Comparison of ENCODE assay signal across 9 cellular contexts in the genomic region with DNA sequence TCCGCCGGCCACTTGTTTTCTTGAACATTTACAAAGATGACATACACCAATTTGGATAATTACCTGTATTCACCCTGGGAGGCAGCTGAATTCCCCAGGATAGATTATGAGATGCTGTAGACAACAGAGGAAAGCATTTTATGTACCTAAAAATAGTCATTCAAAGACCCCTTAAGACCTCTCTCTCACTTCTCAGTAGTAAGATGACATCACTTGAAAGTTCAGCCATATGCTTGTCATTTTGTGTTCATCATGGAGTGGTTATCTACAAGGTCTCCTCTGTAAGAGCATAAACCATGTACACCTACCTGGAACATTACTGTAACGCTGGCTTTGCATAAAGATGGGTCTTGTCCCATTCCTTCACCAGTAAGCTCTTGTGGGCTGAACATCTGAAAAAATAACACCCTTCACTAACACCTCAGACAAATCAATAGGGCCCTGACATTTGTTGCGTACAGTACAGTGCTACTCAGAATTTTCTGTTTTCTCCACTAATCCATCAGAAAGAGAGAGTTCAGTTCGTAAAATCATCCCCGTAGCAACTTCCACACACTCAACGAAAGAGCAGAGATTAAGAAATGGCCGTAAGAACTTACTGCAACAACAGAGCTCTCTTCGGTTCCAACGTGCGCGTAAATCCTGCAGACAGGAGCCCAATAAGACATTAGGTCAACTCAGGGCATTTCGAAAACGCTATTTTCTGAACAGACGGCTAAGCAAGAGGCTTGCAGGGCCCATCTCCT. TPM values are rescaled to one million over a fixed set of nuclear protein-coding genes. Genes with fewer than 3 reads are reported as not detected.
DNase-seq lines count a peak whose midpoint lies in the region; ATAC-seq and TF ChIP-seq lines count a peak whose summit lies in the region.
"Had no signal": no experiment of that assay in that cellular context is flagged by ENCODE, and none has a peak within 500 bp of the region (broad histone marks: within the 10 kb centered on the region; RNA-seq: fewer than 3 reads in every experiment).

No MANE protein-coding gene starts in this region.

- H3K27me3 ChIP-seq in DOHH2 (ENCODE audit: control insufficient read depth, low read length) (no peaks in the 10 kb centered on the region; the same call in 1 of the 2 replicates), OCI-LY3 (ENCODE audit: low read depth, low read length) (no peaks in the 10 kb centered on the region), endodermal cell (ENCODE audit: control insufficient read depth, insufficient read depth, low read length, poor library complexity, severe bottlenecking) (no peaks in the 10 kb centered on the region), osteoblast (ENCODE audit: insufficient read depth, low read length) (no peaks in the 10 kb centered on the region)

- H3K4me1 Mint-ChIP-seq in endodermal cell = peaks cover 46% of the 10 kb centered on the region

- H4K20me1 ChIP-seq in DOHH2 (ENCODE audit: control insufficient read depth, insufficient read depth, low read depth, low read length) (peaks cover 25% of the 10 kb centered on the region), OCI-LY3 (ENCODE audit: insufficient read depth, low read length) (peaks cover 43% of the 10 kb centered on the region), osteoblast (ENCODE audit: insufficient read depth, low read length) (peaks cover 40% of the 10 kb centered on the region)

- peak overlapping the region; percentile 91 for H3K27ac ChIP-seq in DOHH2 (ENCODE audit: low read depth, low read length)
- peak overlapping the region; percentile 85 for H3K27ac ChIP-seq in OCI-LY3 (ENCODE audit: low read length)
- peak overlapping the region; percentile 82 for H3K27ac ChIP-seq in endodermal cell (ENCODE audit: low read depth, low read length)
- peak overlapping the region; percentile 74 for H3K27ac ChIP-seq in osteoblast (ENCODE audit: low read depth, low read length)

- H3K36me3 ChIP-seq in DOHH2 (ENCODE audit: control insufficient read depth, low read length) = peaks cover 76% of the 10 kb centered on the region
- peaks cover 52% of the 10 kb centered on the region for H3K36me3 ChIP-seq in OCI-LY3 (replicated peaks; ENCODE audit: low read depth, low read length)
- peaks cover 38% of the 10 kb centered on the region for H3K36me3 ChIP-seq in endodermal cell (ENCODE audit: control insufficient read depth, insufficient read depth, low read length)
- peaks cover 37% of the 10 kb centered on the region for H3K36me3 ChIP-seq in osteoblast (ENCODE audit: insufficient read depth, low read length)

- H3K9ac ChIP-seq in OCI-LY3 (ENCODE audit: low read length) (peak overlapping the region; percentile 100), endodermal cell (ENCODE audit: extremely low read depth, low read length, poor library complexity, severe bottlenecking) (peak overlapping the region; percentile 100)

- WGBS in endodermal cell (ENCODE audit: insufficient coverage in 1 of 2, insufficient read length in 1 of 2), 2 experiments = 0% methylated on average over 13 to 15 of the region's 15 CpGs

- H3K4me2 ChIP-seq in DOHH2 (ENCODE audit: low read length) (peak overlapping the region; percentile 92), OCI-LY3 (ENCODE audit: low read length) (peak overlapping the region; percentile 95), osteoblast (ENCODE audit: insufficient read depth, low read length) (peak overlapping the region; percentile 94)

- H3K27me3 Mint-ChIP-seq in endodermal cell (ENCODE audit: insufficient read depth) = no peaks in the 10 kb centered on the region

- peak overlapping the region; percentile 100 for H3K27ac Mint-ChIP-seq in endodermal cell

- no peak for DNase-seq in endodermal cell
- no peak for DNase-seq in osteoblast (ENCODE audit: insufficient read length, low spot score, missing footprints)
- DNase-seq in NCI-H2227 (lab: John Stamatoyannopoulos, UW; ENCODE audit: unreplicated experiment) = no peak
- DNase-seq in UCSD-AML1 (lab: John Stamatoyannopoulos, UW; ENCODE audit: unreplicated experiment) = no peak

- H3K4me3 ChIP-seq in DOHH2 (ENCODE audit: low read length) (peak overlapping the region; percentile 94), OCI-LY3 (ENCODE audit: low read length) (peak overlapping the region; percentile 93), endodermal cell (ENCODE audit: low read length) (peak overlapping the region; percentile 96), osteoblast (ENCODE audit: insufficient read depth, low read length) (peak overlapping the region; percentile 100)

- H3K79me2 ChIP-seq in DOHH2 (ENCODE audit: control insufficient read depth, low read length) = peaks cover 69% of the 10 kb centered on the region
- H3K79me2 ChIP-seq in OCI-LY3 (ENCODE audit: low read length) = peaks cover 71% of the 10 kb centered on the region
- peaks cover 36% of the 10 kb centered on the region for H3K79me2 ChIP-seq in osteoblast (ENCODE audit: insufficient read depth, low read length)

- H3K9me3 Mint-ChIP-seq in endodermal cell = no peaks in the 10 kb centered on the region

- H2AFZ ChIP-seq in OCI-LY3 (ENCODE audit: low read depth, low read length) (no peak overlapping the region), osteoblast (ENCODE audit: low read length) (peak overlapping the region; percentile 60)

- no peak for ATAC-seq in HG02870 (IDR thresholded peaks at IDR 0.05; ENCODE audit: unreplicated experiment)
- ATAC-seq in HG02884 (IDR thresholded peaks at IDR 0.05; ENCODE audit: unreplicated experiment) = no peak

- no peak for TF ChIP-seq CTCF in DOHH2 (IDR thresholded peaks at IDR 0.05; ENCODE audit: low read depth, low read length, poor library complexity, severe bottlenecking)
- TF ChIP-seq CTCF in OCI-LY3 (IDR thresholded peaks at IDR 0.05; ENCODE audit: low read depth, low read length) = no peak
- no peak for TF ChIP-seq CTCF in endodermal cell (conservative IDR thresholded peaks at IDR 0.05)
- TF ChIP-seq CTCF in osteoblast (IDR thresholded peaks at IDR 0.05; ENCODE audit: extremely low read depth, low read depth, low read length) = no peak

- peak overlapping the region; percentile 100 for H3K4me3 Mint-ChIP-seq in endodermal cell

- H3K9me3 ChIP-seq in DOHH2 (ENCODE audit: control insufficient read depth, insufficient read depth, low read length) = no peaks in the 10 kb centered on the region
- no peaks in the 10 kb centered on the region for H3K9me3 ChIP-seq in OCI-LY3 (ENCODE audit: insufficient read depth, low read length)
- no peaks in the 10 kb centered on the region for H3K9me3 ChIP-seq in endodermal cell (ENCODE audit: control insufficient read depth, low read length)
- H3K9me3 ChIP-seq in osteoblast (ENCODE audit: low read depth, low read length) = no peaks in the 10 kb centered on the region

- peaks cover 53% of the 10 kb centered on the region for H3K36me3 Mint-ChIP-seq in endodermal cell (ENCODE audit: low read depth)

- H3K4me1 ChIP-seq in DOHH2 (ENCODE audit: control insufficient read depth, low read length) (peaks cover 46% of the 10 kb centered on the region), OCI-LY3 (ENCODE audit: low read length) (peaks cover 39% of the 10 kb centered on the region), endodermal cell (ENCODE audit: control insufficient read depth, insufficient read depth, low read length) (peaks cover 5% of the 10 kb centered on the region), osteoblast (ENCODE audit: insufficient read depth, low read length) (peaks cover 32% of the 10 kb centered on the region)

- H3K9me2 ChIP-seq in DOHH2 (replicated peaks; ENCODE audit: control insufficient read depth, low read length) = no peaks in the 10 kb centered on the region

- H3F3A ChIP-seq in DOHH2 (ENCODE audit: control insufficient read depth, insufficient read depth) = peaks cover 55% of the 10 kb centered on the region

RNA-seq across cellular contexts. Expression of gene WDR74, which starts 15.6 kb away (rescaled TPM):
- total RNA-seq in endodermal cell = 10 to 100 TPM; 44.6 to 48.1 TPM
- polyA plus RNA-seq in endodermal cell (2013, experiment 1 of 2) = 130 TPM
- polyA plus RNA-seq in endodermal cell (2013, experiment 2 of 2) = 195 TPM
- total RNA-seq in osteoblast = 31.2 and 34.0 TPM in 2 replicates

RNA-seq across cellular contexts. Expression of gene TEX54, which starts 22.4 kb away (rescaled TPM):
- not detected for total RNA-seq in endodermal cell
- polyA plus RNA-seq in endodermal cell (2013, experiment 1 of 2) = not detected
- not detected for polyA plus RNA-seq in endodermal cell (2013, experiment 2 of 2)
- not detected in 2 replicates for total RNA-seq in osteoblast
- total RNA-seq: M059J had no signal

RNA-seq across cellular contexts. Expression of gene STX5, which starts 23.1 kb away (rescaled TPM):
- total RNA-seq in endodermal cell (10 to 100 TPM; 36.9 to 37.3 TPM), osteoblast (35.8 and 40.7 TPM in 2 replicates)
- 38.8 TPM for polyA plus RNA-seq in endodermal cell (2013, experiment 1 of 2)
- 35.1 TPM for polyA plus RNA-seq in endodermal cell (2013, experiment 2 of 2)

RNA-seq across cellular contexts. Expression of gene SLC3A2, which starts 25.7 kb away (rescaled TPM):
- total RNA-seq in endodermal cell = 100 to 1,000 TPM; 438 to 488 TPM
- 216 TPM for polyA plus RNA-seq in endodermal cell (2013, experiment 1 of 2)
- 179 TPM for polyA plus RNA-seq in endodermal cell (2013, experiment 2 of 2)
- 217 and 259 TPM in 2 replicates for total RNA-seq in osteoblast

RNA-seq across cellular contexts. Expression of gene NXF1, which starts 49.8 kb away (rescaled TPM):
- 10 to 100 TPM; 45.8 to 61.4 TPM for total RNA-seq in endodermal cell
- 60.6 TPM for polyA plus RNA-seq in endodermal cell (2013, experiment 1 of 2)
- 59.8 TPM for polyA plus RNA-seq in endodermal cell (2013, experiment 2 of 2)
- 25.6 and 31.1 TPM in 2 replicates for total RNA-seq in osteoblast
